Comparison of ENCODE assay signal across 8 cellular contexts in genomic region chr22:42933783-42934144, GRCh38.
DNase-seq lines count a peak whose midpoint lies in the region; ATAC-seq, FAIRE-seq and TF ChIP-seq lines count a peak whose summit lies in the region.

No MANE protein-coding gene starts in this region.

- no peaks in the 10 kb centered on the region for H3K27me3 ChIP-seq in esophagus muscularis mucosa
- no peaks in the 10 kb centered on the region for H3K27me3 ChIP-seq in neutrophil

- intact Hi-C loops in esophagus muscularis mucosa (cut with DNase I) = no loop called here
- intact Hi-C loops in lower leg skin (cut with DNase I; ENCODE audit: low total_unique reads) = no loop called here

- H3K9me3 ChIP-seq in esophagus muscularis mucosa (no peaks in the 10 kb centered on the region), neutrophil (no peaks in the 10 kb centered on the region)

- WGBS in esophagus muscularis mucosa = 3% methylated on average over 3 of the region's 3 CpGs
- WGBS in lower leg skin, 2 donors = 2 to 7% methylated on average over 3 of the region's 3 CpGs

- H3K4me3 ChIP-seq in GM12865 (ENCODE audit: low read depth, low read length) (peak overlapping the region; percentile 51), esophagus muscularis mucosa (peak overlapping the region; percentile 23 to 42 (median 37)), neutrophil (ENCODE audit: low read depth in 1 of 2, low read length in 1 of 2) (peak overlapping the region; percentile 11 to 40), lower leg skin (ENCODE audit: low read depth, poor library complexity, severe bottlenecking) (no peak overlapping the region)

- FAIRE-seq in GM12891 (lab: Jason Lieb, UNC) = no peak

- no peak for TF ChIP-seq EP300 in esophagus muscularis mucosa (IDR thresholded peaks at IDR 0.05)

- no peaks in the 10 kb centered on the region for H3K36me3 ChIP-seq in esophagus muscularis mucosa
- no peaks in the 10 kb centered on the region for H3K36me3 ChIP-seq in neutrophil

- TF ChIP-seq POLR2A in esophagus muscularis mucosa (IDR thresholded peaks at IDR 0.05; ENCODE audit: low read depth) (no peak), lower leg skin (IDR thresholded peaks at IDR 0.05) (no peak), GM12891 (IDR thresholded peaks at IDR 0.05; ENCODE audit: low read depth, low read length) (no peak)

- peak; percentile 48 for DNase-seq in GM12865 (ENCODE audit: low read depth)
- no peak for DNase-seq in esophagus muscularis mucosa (ENCODE audit: extremely low spot score)
- DNase-seq in lower leg skin (ENCODE audit: low spot score in 2 of 2) = no peak
- DNase-seq in GM12891 (ENCODE audit: insufficient read length, low spot score) = no peak
- no peak for DNase-seq in NCI-H1930 (lab: John Stamatoyannopoulos, UW)

- H3K4me1 ChIP-seq in esophagus muscularis mucosa (peaks cover 97 to 100% (median 98%) of the 10 kb centered on the region in 4 donors), neutrophil (ENCODE audit: control insufficient read depth in 1 of 2, insufficient read depth in 1 of 2, low read depth in 1 of 2, low read length in 1 of 2) (peaks cover 97% of the 10 kb centered on the region in 2 experiments)

- no peak for TF ChIP-seq CTCF in GM12865 (IDR thresholded peaks at IDR 0.05; ENCODE audit: insufficient read depth, low read depth, low read length, missing control alignments)
- no peak for TF ChIP-seq CTCF in esophagus muscularis mucosa (IDR thresholded peaks at IDR 0.05)
- TF ChIP-seq CTCF in neutrophil (IDR thresholded peaks at IDR 0.05) = no peak
- TF ChIP-seq CTCF in lower leg skin (IDR thresholded peaks at IDR 0.05) = no peak

- peak overlapping the region; percentile 94 to 97 (median 96) for H3K27ac ChIP-seq in esophagus muscularis mucosa (replicated peaks in 1 of 4)
- peak overlapping the region; percentile 93 for H3K27ac ChIP-seq in neutrophil

- ATAC-seq in SK-N-SH treated with all-trans-retinoic acid at 6 μM for 48 hours = peak; percentile 83
- no peak for ATAC-seq in HG03565 (IDR thresholded peaks at IDR 0.05; ENCODE audit: unreplicated experiment)

TF ChIP-seq in SK-N-SH treated with all-trans-retinoic acid at 6 μM for 48 hours, 23 proteins besides CTCF, POLR2A, EP300 and RAD21 (continues in another document):
- TF ChIP-seq TCF4 (CRISPR knock-in tag; IDR thresholded peaks at IDR 0.05; ENCODE audit: borderline replicate concordance) = no peak
- no peak for TF ChIP-seq PPARA (CRISPR knock-in tag; IDR thresholded peaks at IDR 0.05; ENCODE audit: borderline replicate concordance)
- no peak for TF ChIP-seq RARB (CRISPR knock-in tag; IDR thresholded peaks at IDR 0.05)
- no peak for TF ChIP-seq GLIS3 (CRISPR knock-in tag; IDR thresholded peaks at IDR 0.05)
- no peak for TF ChIP-seq TSHZ2 (CRISPR knock-in tag; IDR thresholded peaks at IDR 0.05)
- TF ChIP-seq BACH2 (CRISPR knock-in tag; IDR thresholded peaks at IDR 0.05; ENCODE audit: borderline replicate concordance) = no peak
- no peak for TF ChIP-seq TOX (CRISPR knock-in tag; IDR thresholded peaks at IDR 0.05; ENCODE audit: borderline replicate concordance)
- TF ChIP-seq ZNF8 (CRISPR knock-in tag; IDR thresholded peaks at IDR 0.05) = no peak
- TF ChIP-seq ZC3H10 (CRISPR knock-in tag; IDR thresholded peaks at IDR 0.05) = no peak
- TF ChIP-seq, protein P1, sequence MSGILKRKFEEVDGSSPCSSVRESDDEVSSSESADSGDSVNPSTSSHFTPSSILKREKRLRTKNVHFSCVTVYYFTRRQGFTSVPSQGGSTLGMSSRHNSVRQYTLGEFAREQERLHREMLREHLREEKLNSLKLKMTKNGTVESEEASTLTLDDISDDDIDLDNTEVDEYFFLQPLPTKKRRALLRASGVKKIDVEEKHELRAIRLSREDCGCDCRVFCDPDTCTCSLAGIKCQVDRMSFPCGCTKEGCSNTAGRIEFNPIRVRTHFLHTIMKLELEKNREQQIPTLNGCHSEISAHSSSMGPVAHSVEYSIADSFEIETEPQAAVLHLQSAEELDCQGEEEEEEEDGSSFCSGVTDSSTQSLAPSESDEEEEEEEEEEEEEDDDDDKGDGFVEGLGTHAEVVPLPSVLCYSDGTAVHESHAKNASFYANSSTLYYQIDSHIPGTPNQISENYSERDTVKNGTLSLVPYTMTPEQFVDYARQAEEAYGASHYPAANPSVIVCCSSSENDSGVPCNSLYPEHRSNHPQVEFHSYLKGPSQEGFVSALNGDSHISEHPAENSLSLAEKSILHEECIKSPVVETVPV (CRISPR knock-in tag; IDR thresholded peaks at IDR 0.05) = no peak
- TF ChIP-seq CSDC2 (CRISPR knock-in tag; IDR thresholded peaks at IDR 0.05) = no peak
- TF ChIP-seq ISL1 (CRISPR knock-in tag; IDR thresholded peaks at IDR 0.05) = no peak
- TF ChIP-seq OSR1 (CRISPR knock-in tag; IDR thresholded peaks at IDR 0.05) = no peak

TF ChIP-seq in GM12891, 5 proteins besides CTCF, POLR2A, EP300 and RAD21:
- TF ChIP-seq TAF1 (IDR thresholded peaks at IDR 0.05; ENCODE audit: low read depth, low read length) (no peak), SPI1 (IDR thresholded peaks at IDR 0.05; ENCODE audit: low read depth, low read length) (no peak), POLR2AphosphoS5 (IDR thresholded peaks at IDR 0.05; ENCODE audit: low read depth, low read length) (no peak), PAX5 (IDR thresholded peaks at IDR 0.05; ENCODE audit: insufficient read depth, low read length, severe bottlenecking) (no peak), POU2F2 (IDR thresholded peaks at IDR 0.05; ENCODE audit: low read depth, low read length) (no peak)
